ENCODE assay signal across 8 cellular contexts in genomic region chr17:68777243-68777855, GRCh38.
DNase-seq lines count a peak whose midpoint lies in the region; ATAC-seq, FAIRE-seq and TF ChIP-seq lines count a peak whose summit lies in the region.

No MANE protein-coding gene starts in this region.

- no peak overlapping the region for H3K4me3 Mint-ChIP-seq in activated CD8-positive, alpha-beta memory T cell treated with anti-CD3 and anti-CD28 coated beads, Interleukin-2, amount 10 ng/mL, durations not matched to agents 7 days and 5 days
- H3K4me3 Mint-ChIP-seq in IgD-negative memory B cell: no peak overlapping the region
- H3K4me3 Mint-ChIP-seq in dendritic cell treated with granulocyte-macrophage colony-stimulating factor and Interleukin-4, amounts not matched to agents 40 ng/mL and 50 ng/mL, for 4 days: no peak overlapping the region

- no peaks in the 10 kb centered on the region for H3K9me3 ChIP-seq in RWPE2 (ENCODE audit: severe bottlenecking)
- peaks cover 9% of the 10 kb centered on the region for H3K9me3 ChIP-seq in HepG2 (ENCODE audit: low read length)

- peak overlapping the region; percentile 65 for H3K9ac ChIP-seq in HepG2 (ENCODE audit: insufficient read depth, low read depth, low read length)

- no peak for DNase-seq in activated CD8-positive, alpha-beta memory T cell treated with anti-CD3 and anti-CD28 coated beads, Interleukin-2, amount 10 ng/mL, durations not matched to agents 7 days and 5 days
- DNase-seq in activated CD8-positive, alpha-beta memory T cell treated with anti-CD3 and anti-CD28 coated beads, Interleukin-2, amount 50 U/mL, for 48 hours: no peak
- DNase-seq in RWPE2 (ENCODE audit: low spot score): no peak
- DNase-seq in HepG2 (ENCODE audit: low spot score): peak; percentile 88
- DNase-seq in ureter (ENCODE audit: low spot score): no peak

- H3K27me3 Mint-ChIP-seq in activated CD8-positive, alpha-beta memory T cell treated with anti-CD3 and anti-CD28 coated beads, Interleukin-2, amount 10 ng/mL, durations not matched to agents 7 days and 5 days: peaks cover 9% of the 10 kb centered on the region
- no peaks in the 10 kb centered on the region for H3K27me3 Mint-ChIP-seq in IgD-negative memory B cell
- H3K27me3 Mint-ChIP-seq in dendritic cell treated with granulocyte-macrophage colony-stimulating factor and Interleukin-4, amounts not matched to agents 40 ng/mL and 50 ng/mL, for 4 days: no peaks in the 10 kb centered on the region

- no peaks in the 10 kb centered on the region for H3K4me1 ChIP-seq in RWPE2 (ENCODE audit: insufficient read depth, poor library complexity, severe bottlenecking)
- peaks cover 63% of the 10 kb centered on the region for H3K4me1 ChIP-seq in HepG2 (ENCODE audit: insufficient read depth, low read length)

- no peaks in the 10 kb centered on the region for H3K27me3 ChIP-seq in RWPE2 (ENCODE audit: insufficient read depth, poor library complexity, severe bottlenecking)
- no peaks in the 10 kb centered on the region for H3K27me3 ChIP-seq in HepG2 (ENCODE audit: control insufficient read depth in 1 of 2, insufficient read depth in 2 of 2, low read length in 2 of 2)

- POLR2A ChIA-PET in HepG2 (lab: Yijun Ruan, JAX): interaction anchor here (0.6 to 6.0 kb wide), 4 partner anchors 17 to 269 kb away, joined by 3 to 52 read pairs (median 18); no protein-coding TSS in a partner anchor

- no peaks in the 10 kb centered on the region for H4K20me1 ChIP-seq in HepG2 (ENCODE audit: insufficient read depth, low read length)

- H3K4me2 ChIP-seq in HepG2 (ENCODE audit: low read depth, low read length): peak overlapping the region; percentile 72

- in situ Hi-C loops in HepG2 (cut with HindIII; ENCODE audit: extremely low pct_ligation_motif_present, low pct_unique_long_range_greater_than_20kb): loop anchor here (5.0 to 25.0 kb wide), 4 partner anchors 135 to 455 kb away; partner anchors contain the start of gene ABCA9

- H3K79me2 ChIP-seq in HepG2 (ENCODE audit: insufficient read depth, low read length): no peaks in the 10 kb centered on the region

- H3K36me3 Mint-ChIP-seq in activated CD8-positive, alpha-beta memory T cell treated with anti-CD3 and anti-CD28 coated beads, Interleukin-2, amount 10 ng/mL, durations not matched to agents 7 days and 5 days: no peaks in the 10 kb centered on the region
- H3K36me3 Mint-ChIP-seq in IgD-negative memory B cell: no peaks in the 10 kb centered on the region
- peaks cover 15% of the 10 kb centered on the region for H3K36me3 Mint-ChIP-seq in dendritic cell treated with granulocyte-macrophage colony-stimulating factor and Interleukin-4, amounts not matched to agents 40 ng/mL and 50 ng/mL, for 4 days (ENCODE audit: low read depth)

- TF ChIP-seq CTCF in RWPE2 (IDR thresholded peaks at IDR 0.05; ENCODE audit: poor library complexity, severe bottlenecking) (peak; percentile 82), HepG2 (CRISPR knock-in tag; IDR thresholded peaks at IDR 0.05) (peak; percentile 92)

- no peaks in the 10 kb centered on the region for H3K9me3 Mint-ChIP-seq in activated CD8-positive, alpha-beta memory T cell treated with anti-CD3 and anti-CD28 coated beads, Interleukin-2, amount 10 ng/mL, durations not matched to agents 7 days and 5 days (ENCODE audit: low read depth)
- peaks cover 0 to 2% (median 0%) of the 10 kb centered on the region in 3 donors for H3K9me3 Mint-ChIP-seq in IgD-negative memory B cell
- peaks cover 9% of the 10 kb centered on the region for H3K9me3 Mint-ChIP-seq in dendritic cell treated with granulocyte-macrophage colony-stimulating factor and Interleukin-4, amounts not matched to agents 40 ng/mL and 50 ng/mL, for 4 days

- TF ChIP-seq RAD21 in HepG2 (CRISPR knock-in tag; IDR thresholded peaks at IDR 0.05): peak; percentile 93

- CTCF ChIA-PET in activated CD8-positive, alpha-beta memory T cell treated with anti-CD3 and anti-CD28 coated beads, Interleukin-2, amount 10 ng/mL, durations not matched to agents 7 days and 5 days (lab: Charles Lee): interaction anchor here (0.6 to 1.7 kb wide), 6 partner anchors 238 to 472 kb away, joined by 3 to 5 read pairs (median 3); no protein-coding TSS in a partner anchor
- CTCF ChIA-PET in HepG2 (lab: Yijun Ruan, JAX; ENCODE audit: low intra/inter-chr PET ratio, low total read pairs): interaction anchor here (0.7 to 2.6 kb wide), 9 partner anchors 17 to 470 kb away, joined by 3 to 33 read pairs (median 6); no protein-coding TSS in a partner anchor

- BruUV-seq in HepG2 (replicated peaks; lab: Mats Ljungman, UMichigan): no TSS peak

- TF ChIP-seq EP300 in HepG2 (IDR thresholded peaks at IDR 0.05; ENCODE audit: low read depth in 2 of 2, low read length in 2 of 2) (peak in 1 of 2 experiments; percentile 53; a peak in 1 of 4 replicates), HepG2 (CRISPR knock-in tag; IDR thresholded peaks at IDR 0.05; ENCODE audit: borderline replicate concordance) (peak; percentile 51; the same call in 1 of the 2 replicates)

- H3K36me3 ChIP-seq in RWPE2 (ENCODE audit: low read depth): no peaks in the 10 kb centered on the region
- H3K36me3 ChIP-seq in HepG2 (replicated peaks in 1 of 2; ENCODE audit: control insufficient read depth in 1 of 2, insufficient read depth in 2 of 2, low read length in 2 of 2): no peaks in the 10 kb centered on the region

- peak overlapping the region; percentile 42 for H2AFZ ChIP-seq in HepG2 (ENCODE audit: low read length)

- intact Hi-C loops in dendritic cell treated with granulocyte-macrophage colony-stimulating factor and Interleukin-4, amounts not matched to agents 40 ng/mL and 50 ng/mL, for 4 days (cut with micrococcal nuclease): loop anchor here (10.0 kb wide), 2 partner anchors 317 to 347 kb away; no protein-coding TSS in a partner anchor
- intact Hi-C loops in HepG2 (cut with micrococcal nuclease; ENCODE audit: unreplicated experiment): loop anchor here (1.0 to 5.0 kb wide), 5 partner anchors 17 to 195 kb away; no protein-coding TSS in a partner anchor

- ATAC-seq in activated CD8-positive, alpha-beta memory T cell treated with anti-CD3 and anti-CD28 coated beads, Interleukin-2, amount 10 ng/mL, durations not matched to agents 7 days and 5 days: peak; percentile 33
- ATAC-seq in RWPE2 (ENCODE audit: low read depth) (peak; percentile 58; the same call in 1 of the 3 replicates), HepG2 (peak; percentile 78)

- H3K27ac Mint-ChIP-seq in activated CD8-positive, alpha-beta memory T cell treated with anti-CD3 and anti-CD28 coated beads, Interleukin-2, amount 10 ng/mL, durations not matched to agents 7 days and 5 days: no peak overlapping the region
- peak overlapping the region in 2 of 3 donors; percentile 19 to 27 for H3K27ac Mint-ChIP-seq in IgD-negative memory B cell
- peak overlapping the region; percentile 50 for H3K27ac Mint-ChIP-seq in dendritic cell treated with granulocyte-macrophage colony-stimulating factor and Interleukin-4, amounts not matched to agents 40 ng/mL and 50 ng/mL, for 4 days

- WGBS in HepG2 (ENCODE audit: low lambda C conversion rate): 35% methylated on average over 5 of the region's 5 CpGs

- H3K4me3 ChIP-seq in RWPE2 (ENCODE audit: severe bottlenecking): no peak overlapping the region
- peak overlapping the region; percentile 24 to 58 (median 43); a peak in 5 of 6 replicates for H3K4me3 ChIP-seq in HepG2 (replicated peaks in 1 of 3; ENCODE audit: insufficient read depth in 1 of 3, low read depth in 2 of 3, low read length in 3 of 3)

- H3K27ac ChIP-seq in RWPE2 (ENCODE audit: poor library complexity, severe bottlenecking): no peak overlapping the region
- peak overlapping the region; percentile 75 for H3K27ac ChIP-seq in HepG2 (ENCODE audit: extremely low read length, insufficient read depth, low read length)
- H3K27ac ChIP-seq in temporal lobe (ENCODE audit: low read depth, low read length): peak overlapping the region; percentile 87

- H3K4me1 Mint-ChIP-seq in activated CD8-positive, alpha-beta memory T cell treated with anti-CD3 and anti-CD28 coated beads, Interleukin-2, amount 10 ng/mL, durations not matched to agents 7 days and 5 days: peaks cover 4% of the 10 kb centered on the region
- peaks cover 10 to 13% (median 11%) of the 10 kb centered on the region in 3 donors for H3K4me1 Mint-ChIP-seq in IgD-negative memory B cell
- peaks cover 46% of the 10 kb centered on the region for H3K4me1 Mint-ChIP-seq in dendritic cell treated with granulocyte-macrophage colony-stimulating factor and Interleukin-4, amounts not matched to agents 40 ng/mL and 50 ng/mL, for 4 days (ENCODE audit: low read depth)

- peak; percentile 23 for FAIRE-seq in HepG2 (lab: Jason Lieb, UNC)

- no peak for TF ChIP-seq POLR2A in HepG2 (IDR thresholded peaks at IDR 0.05; ENCODE audit: insufficient read depth in 1 of 2, low read depth in 2 of 2, low read length in 2 of 2)

TF ChIP-seq in HepG2, 621 proteins besides CTCF, POLR2A, EP300 and RAD21 (continues in another document):
- no peak for TF ChIP-seq TBX3 (IDR thresholded peaks at IDR 0.05; ENCODE audit: borderline replicate concordance)
